Comparison of ENCODE assay signal across 12 cellular contexts in genomic region chr10:58993480-58994221, GRCh38.
A peak's percentile ranks its signal among the peaks of the same experiment; 100 is the strongest.
DNase-seq lines count a peak whose midpoint lies in the region; ATAC-seq and TF ChIP-seq lines count a peak whose summit lies in the region.
"Had no signal": no experiment of that assay in that cellular context is flagged by ENCODE, and none has a peak within 500 bp of the region (broad histone marks: within the 10 kb centered on the region; RNA-seq: fewer than 3 reads in every experiment).

No MANE protein-coding gene starts in this region.

- no TSS peak for BruUV-seq in PC-3 (replicated peaks; lab: Mats Ljungman, UMichigan)

- H3K4me3 Mint-ChIP-seq in CD4-positive, alpha-beta T cell: no peak overlapping the region
- H3K4me3 Mint-ChIP-seq: activated CD8-positive, alpha-beta T cell treated with anti-CD3 and anti-CD28 coated beads, Interleukin-2, amount 10 ng/mL, durations not matched to agents 7 days and 5 days; activated naive CD8-positive, alpha-beta T cell treated with anti-CD3 and anti-CD28 coated beads, Interleukin-2, amount 50 U/mL, for 24 hours had no signal

- no peaks in the 10 kb centered on the region for H3F3A ChIP-seq in PC-3 (ENCODE audit: low read length, unreplicated experiment)

- DNase-seq in PC-3 (no peak), gastrocnemius medialis (no peak), COR-L47 (lab: John Stamatoyannopoulos, UW) (no peak)
- no peak for DNase-seq in effector CD4-positive, alpha-beta T cell
- no peak for DNase-seq in CD4-positive, alpha-beta T cell
- DNase-seq: activated CD8-positive, alpha-beta T cell treated with anti-CD3 and anti-CD28 coated beads, Interleukin-2, amount 10 ng/mL, durations not matched to agents 7 days and 5 days; activated naive CD8-positive, alpha-beta T cell treated with anti-CD3 and anti-CD28 coated beads, Interleukin-2, amount 50 U/mL, for 24 hours had no signal

- peaks cover 15% of the 10 kb centered on the region for H3K4me1 ChIP-seq in PC-3 (ENCODE audit: insufficient read depth, low read length)
- H3K4me1 ChIP-seq in gastrocnemius medialis: peaks cover 15 to 25% of the 10 kb centered on the region in 2 donors
- H3K4me1 ChIP-seq in gastroesophageal sphincter: peaks cover 0 to 21% (median 0%) of the 10 kb centered on the region in 3 donors
- H3K4me1 ChIP-seq: prostate gland had no signal

- H2AFZ ChIP-seq in PC-3 (ENCODE audit: low read length): no peak overlapping the region

- POLR2A ChIA-PET in PC-3 (lab: Charles Lee; ENCODE audit: unreplicated experiment): no interaction called here
- POLR2A ChIA-PET in CD4-positive, alpha-beta T cell (lab: Charles Lee): no interaction called here

- H3K9me3 Mint-ChIP-seq in CD4-positive, alpha-beta T cell: peaks cover 2% of the 10 kb centered on the region

- WGBS in gastroesophageal sphincter (ENCODE audit: low coverage in 1 of 2), 2 donors: 65 to 66% methylated on average over 7 of the region's 7 CpGs

- H3K79me2 ChIP-seq in PC-3 (ENCODE audit: low read length): no peaks in the 10 kb centered on the region

- no peaks in the 10 kb centered on the region for H3K27me3 Mint-ChIP-seq in CD4-positive, alpha-beta T cell

- H3K36me3 ChIP-seq in PC-3 (ENCODE audit: low read depth, low read length) (no peaks in the 10 kb centered on the region), gastrocnemius medialis (no peaks in the 10 kb centered on the region), gastroesophageal sphincter (no peaks in the 10 kb centered on the region)
- H3K36me3 ChIP-seq: prostate gland, SJCRH30 had no signal

- TF ChIP-seq POLR2A in gastrocnemius medialis (IDR thresholded peaks at IDR 0.05) (no peak), gastroesophageal sphincter (IDR thresholded peaks at IDR 0.05) (no peak)

- ATAC-seq in GM18861 (IDR thresholded peaks at IDR 0.05; ENCODE audit: unreplicated experiment) (peak; percentile 80), HG02623 (IDR thresholded peaks at IDR 0.05; ENCODE audit: unreplicated experiment) (peak; percentile 66), PC-3 (no peak), gastrocnemius medialis (peak; percentile 36 to 51), gastroesophageal sphincter (no peak)
- no peak for ATAC-seq in CD4-positive, alpha-beta T cell (ENCODE audit: poor library complexity)
- ATAC-seq: activated CD8-positive, alpha-beta T cell treated with anti-CD3 and anti-CD28 coated beads, Interleukin-2, amount 10 ng/mL, durations not matched to agents 7 days and 5 days; activated naive CD8-positive, alpha-beta T cell treated with anti-CD3 and anti-CD28 coated beads, Interleukin-2, amount 50 U/mL, for 24 hours had no signal

- CTCF ChIA-PET in PC-3 (lab: Charles Lee): no interaction called here
- CTCF ChIA-PET in CD4-positive, alpha-beta T cell (lab: Charles Lee): no interaction called here

- no peak for TF ChIP-seq EP300 in gastroesophageal sphincter (IDR thresholded peaks at IDR 0.05)

- H3K27me3 ChIP-seq in PC-3 (ENCODE audit: low read length) (no peaks in the 10 kb centered on the region), gastrocnemius medialis (no peaks in the 10 kb centered on the region), gastroesophageal sphincter (no peaks in the 10 kb centered on the region)
- no peaks in the 10 kb centered on the region for H3K27me3 ChIP-seq in CD4-positive, alpha-beta T cell (ENCODE audit: control insufficient read depth, insufficient read depth, low read length)
- H3K27me3 ChIP-seq: SJCRH30 had no signal

- in situ Hi-C loops in gastrocnemius medialis (cut with MboI; ENCODE audit: low sequenced_read_pairs in 4 of 4): no loop called here

- H3K36me3 Mint-ChIP-seq in CD4-positive, alpha-beta T cell (ENCODE audit: low read depth): no peaks in the 10 kb centered on the region

- no peak overlapping the region for H3K4me3 ChIP-seq in PC-3 (ENCODE audit: low read length)
- H3K4me3 ChIP-seq in gastrocnemius medialis: no peak overlapping the region
- H3K4me3 ChIP-seq in gastroesophageal sphincter: no peak overlapping the region
- H3K4me3 ChIP-seq: prostate gland, SJCRH30 had no signal

- H3K9ac ChIP-seq in PC-3 (ENCODE audit: low read length): no peak overlapping the region

- H3K4me2 ChIP-seq in PC-3 (ENCODE audit: low read length): 0 out of 2 replicates have a peak overlapping the region, but pooled peaks have one; percentile 7

- H4K20me1 ChIP-seq in PC-3 (ENCODE audit: low read length): no peaks in the 10 kb centered on the region

- no peaks in the 10 kb centered on the region for H3K9me2 ChIP-seq in PC-3 (replicated peaks; ENCODE audit: low read length)

- intact Hi-C loops in PC-3 (cut with micrococcal nuclease): no loop called here
- intact Hi-C loops in gastrocnemius medialis (cut with DNase I; ENCODE audit: low total_unique reads): no loop called here
- intact Hi-C loops in CD4-positive, alpha-beta T cell (cut with DNase I, micrococcal nuclease): no loop called here

- no peak overlapping the region for H3K27ac Mint-ChIP-seq in CD4-positive, alpha-beta T cell
- H3K27ac Mint-ChIP-seq: activated CD8-positive, alpha-beta T cell treated with anti-CD3 and anti-CD28 coated beads, Interleukin-2, amount 10 ng/mL, durations not matched to agents 7 days and 5 days; activated naive CD8-positive, alpha-beta T cell treated with anti-CD3 and anti-CD28 coated beads, Interleukin-2, amount 50 U/mL, for 24 hours had no signal

- H3K4me1 Mint-ChIP-seq in CD4-positive, alpha-beta T cell (ENCODE audit: low read depth): no peaks in the 10 kb centered on the region
- H3K4me1 Mint-ChIP-seq: activated naive CD8-positive, alpha-beta T cell treated with anti-CD3 and anti-CD28 coated beads, Interleukin-2, amount 50 U/mL, for 24 hours had no signal

- H3K27ac ChIP-seq in PC-3 (ENCODE audit: low read length): no peak overlapping the region
- H3K27ac ChIP-seq in gastrocnemius medialis: peak overlapping the region in 3 of 4 donors; percentile 51 to 80 (median 62)
- peak overlapping the region in 1 of 4 donors; percentile 30 for H3K27ac ChIP-seq in gastroesophageal sphincter
- H3K27ac ChIP-seq in CD4-positive, alpha-beta T cell (ENCODE audit: low read depth, low read length): no peak overlapping the region
- H3K27ac ChIP-seq: SJCRH30 had no signal

- H3K9me3 ChIP-seq in PC-3 (ENCODE audit: low read length) (no peaks in the 10 kb centered on the region), gastrocnemius medialis (no peaks in the 10 kb centered on the region), gastroesophageal sphincter (peaks cover 0 to 15% (median 0%) of the 10 kb centered on the region in 3 donors)
- no peaks in the 10 kb centered on the region for H3K9me3 ChIP-seq in CD4-positive, alpha-beta T cell (ENCODE audit: control insufficient read depth, low read length)
- H3K9me3 ChIP-seq: prostate gland, SJCRH30 had no signal

- TF ChIP-seq CTCF in PC-3 (conservative IDR thresholded peaks at IDR 0.05; ENCODE audit: low read depth, low read length) (no peak), gastrocnemius medialis (IDR thresholded peaks at IDR 0.05 in 4 of 5, conservative IDR thresholded peaks at IDR 0.05 in 1 of 5) (no peak), gastroesophageal sphincter (IDR thresholded peaks at IDR 0.05) (no peak)
- no peak for TF ChIP-seq CTCF in CD4-positive, alpha-beta T cell (IDR thresholded peaks at IDR 0.05)

Comparison
In these comparisons a context has a peak if more than half of its experiments do, and no peak if none do; other contexts are left out.
1. ATAC-seq: peak in GM18861 (single experiment), HG02623 (single experiment) and gastrocnemius medialis (2 of 2); none in PC-3 (single experiment), gastroesophageal sphincter (single experiment) and CD4-positive, alpha-beta T cell (single experiment).
2. H3K27ac ChIP-seq: peak in gastrocnemius medialis (3 of 4); none in PC-3 (single experiment) and CD4-positive, alpha-beta T cell (single experiment).